1 cellular context compared by ENCODE assay signal in the genomic region with DNA sequence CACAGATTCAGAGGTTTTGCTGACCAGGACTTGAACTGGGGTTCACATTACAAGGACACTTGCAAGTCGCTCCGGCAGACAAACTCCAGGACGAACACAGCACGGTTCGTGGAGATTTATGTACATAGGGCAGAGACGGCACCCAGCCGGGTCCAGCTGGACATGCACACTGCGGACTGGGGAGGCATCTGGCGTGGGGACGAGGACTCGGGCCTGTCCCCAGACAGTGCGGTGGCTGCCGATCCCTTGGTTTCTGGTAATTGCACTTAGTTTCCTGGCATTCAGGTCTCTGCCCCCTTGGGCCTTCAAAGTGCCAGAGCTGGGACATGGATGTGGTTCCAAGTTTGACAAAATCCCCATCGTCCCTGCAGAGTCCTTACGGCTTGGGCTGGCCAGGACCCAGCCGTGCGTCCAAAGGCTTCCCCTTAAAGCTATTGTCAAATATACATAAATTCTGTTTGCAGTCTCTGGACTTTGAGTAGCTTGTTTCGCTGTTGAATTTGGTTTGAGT.
TF ChIP-seq lines count a peak whose summit lies in the region.

No MANE protein-coding gene starts in this region.

TF ChIP-seq in H1, 55 proteins besides CTCF, POLR2A, EP300 and RAD21:
- no peak for TF ChIP-seq TEAD4 (IDR thresholded peaks at IDR 0.05; ENCODE audit: low read depth, low read length)
- TF ChIP-seq ZNF274 (IDR thresholded peaks at IDR 0.05; ENCODE audit: borderline replicate concordance, extremely low read depth, low read length): no peak
- TF ChIP-seq POU5F1 (IDR thresholded peaks at IDR 0.05; ENCODE audit: low read depth, low read length): no peak
- TF ChIP-seq CTBP2 (IDR thresholded peaks at IDR 0.05; ENCODE audit: borderline replicate concordance, insufficient read depth, insufficient read length, low read length): no peak
- no peak for TF ChIP-seq SP1 (IDR thresholded peaks at IDR 0.05; ENCODE audit: low read depth, low read length)
- TF ChIP-seq FOSL1 (IDR thresholded peaks at IDR 0.05; ENCODE audit: insufficient read depth, low read depth, low read length): no peak
- TF ChIP-seq BRCA1 (IDR thresholded peaks at IDR 0.05; ENCODE audit: low read depth, low read length): no peak
- no peak for TF ChIP-seq KDM4A (IDR thresholded peaks at IDR 0.05; ENCODE audit: low read depth, low read length, severe bottlenecking)
- TF ChIP-seq SRF (IDR thresholded peaks at IDR 0.05; ENCODE audit: low read depth, low read length): no peak
- no peak for TF ChIP-seq RNF2 (IDR thresholded peaks at IDR 0.05; ENCODE audit: borderline replicate concordance, low read depth, low read length, missing control alignments, poor library complexity, severe bottlenecking)
- TF ChIP-seq, protein P1, sequence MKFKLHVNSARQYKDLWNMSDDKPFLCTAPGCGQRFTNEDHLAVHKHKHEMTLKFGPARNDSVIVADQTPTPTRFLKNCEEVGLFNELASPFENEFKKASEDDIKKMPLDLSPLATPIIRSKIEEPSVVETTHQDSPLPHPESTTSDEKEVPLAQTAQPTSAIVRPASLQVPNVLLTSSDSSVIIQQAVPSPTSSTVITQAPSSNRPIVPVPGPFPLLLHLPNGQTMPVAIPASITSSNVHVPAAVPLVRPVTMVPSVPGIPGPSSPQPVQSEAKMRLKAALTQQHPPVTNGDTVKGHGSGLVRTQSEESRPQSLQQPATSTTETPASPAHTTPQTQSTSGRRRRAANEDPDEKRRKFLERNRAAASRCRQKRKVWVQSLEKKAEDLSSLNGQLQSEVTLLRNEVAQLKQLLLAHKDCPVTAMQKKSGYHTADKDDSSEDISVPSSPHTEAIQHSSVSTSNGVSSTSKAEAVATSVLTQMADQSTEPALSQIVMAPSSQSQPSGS (IDR thresholded peaks at IDR 0.05; ENCODE audit: low read length): no peak
- TF ChIP-seq, protein P2, sequence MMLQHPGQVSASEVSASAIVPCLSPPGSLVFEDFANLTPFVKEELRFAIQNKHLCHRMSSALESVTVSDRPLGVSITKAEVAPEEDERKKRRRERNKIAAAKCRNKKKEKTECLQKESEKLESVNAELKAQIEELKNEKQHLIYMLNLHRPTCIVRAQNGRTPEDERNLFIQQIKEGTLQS (IDR thresholded peaks at IDR 0.05; ENCODE audit: insufficient read depth, low read depth, low read length): no peak
- no peak for TF ChIP-seq KDM1A (IDR thresholded peaks at IDR 0.05; ENCODE audit: borderline replicate concordance, low read length)
- no peak for TF ChIP-seq CBX5 (IDR thresholded peaks at IDR 0.05; ENCODE audit: low read depth, low read length)
- TF ChIP-seq CHD2 (IDR thresholded peaks at IDR 0.05; ENCODE audit: low read length): no peak
- TF ChIP-seq BACH1 (IDR thresholded peaks at IDR 0.05; ENCODE audit: low read length): no peak
- no peak for TF ChIP-seq NRF1 (IDR thresholded peaks at IDR 0.05; ENCODE audit: low read depth, low read length)
- TF ChIP-seq, protein P3, sequence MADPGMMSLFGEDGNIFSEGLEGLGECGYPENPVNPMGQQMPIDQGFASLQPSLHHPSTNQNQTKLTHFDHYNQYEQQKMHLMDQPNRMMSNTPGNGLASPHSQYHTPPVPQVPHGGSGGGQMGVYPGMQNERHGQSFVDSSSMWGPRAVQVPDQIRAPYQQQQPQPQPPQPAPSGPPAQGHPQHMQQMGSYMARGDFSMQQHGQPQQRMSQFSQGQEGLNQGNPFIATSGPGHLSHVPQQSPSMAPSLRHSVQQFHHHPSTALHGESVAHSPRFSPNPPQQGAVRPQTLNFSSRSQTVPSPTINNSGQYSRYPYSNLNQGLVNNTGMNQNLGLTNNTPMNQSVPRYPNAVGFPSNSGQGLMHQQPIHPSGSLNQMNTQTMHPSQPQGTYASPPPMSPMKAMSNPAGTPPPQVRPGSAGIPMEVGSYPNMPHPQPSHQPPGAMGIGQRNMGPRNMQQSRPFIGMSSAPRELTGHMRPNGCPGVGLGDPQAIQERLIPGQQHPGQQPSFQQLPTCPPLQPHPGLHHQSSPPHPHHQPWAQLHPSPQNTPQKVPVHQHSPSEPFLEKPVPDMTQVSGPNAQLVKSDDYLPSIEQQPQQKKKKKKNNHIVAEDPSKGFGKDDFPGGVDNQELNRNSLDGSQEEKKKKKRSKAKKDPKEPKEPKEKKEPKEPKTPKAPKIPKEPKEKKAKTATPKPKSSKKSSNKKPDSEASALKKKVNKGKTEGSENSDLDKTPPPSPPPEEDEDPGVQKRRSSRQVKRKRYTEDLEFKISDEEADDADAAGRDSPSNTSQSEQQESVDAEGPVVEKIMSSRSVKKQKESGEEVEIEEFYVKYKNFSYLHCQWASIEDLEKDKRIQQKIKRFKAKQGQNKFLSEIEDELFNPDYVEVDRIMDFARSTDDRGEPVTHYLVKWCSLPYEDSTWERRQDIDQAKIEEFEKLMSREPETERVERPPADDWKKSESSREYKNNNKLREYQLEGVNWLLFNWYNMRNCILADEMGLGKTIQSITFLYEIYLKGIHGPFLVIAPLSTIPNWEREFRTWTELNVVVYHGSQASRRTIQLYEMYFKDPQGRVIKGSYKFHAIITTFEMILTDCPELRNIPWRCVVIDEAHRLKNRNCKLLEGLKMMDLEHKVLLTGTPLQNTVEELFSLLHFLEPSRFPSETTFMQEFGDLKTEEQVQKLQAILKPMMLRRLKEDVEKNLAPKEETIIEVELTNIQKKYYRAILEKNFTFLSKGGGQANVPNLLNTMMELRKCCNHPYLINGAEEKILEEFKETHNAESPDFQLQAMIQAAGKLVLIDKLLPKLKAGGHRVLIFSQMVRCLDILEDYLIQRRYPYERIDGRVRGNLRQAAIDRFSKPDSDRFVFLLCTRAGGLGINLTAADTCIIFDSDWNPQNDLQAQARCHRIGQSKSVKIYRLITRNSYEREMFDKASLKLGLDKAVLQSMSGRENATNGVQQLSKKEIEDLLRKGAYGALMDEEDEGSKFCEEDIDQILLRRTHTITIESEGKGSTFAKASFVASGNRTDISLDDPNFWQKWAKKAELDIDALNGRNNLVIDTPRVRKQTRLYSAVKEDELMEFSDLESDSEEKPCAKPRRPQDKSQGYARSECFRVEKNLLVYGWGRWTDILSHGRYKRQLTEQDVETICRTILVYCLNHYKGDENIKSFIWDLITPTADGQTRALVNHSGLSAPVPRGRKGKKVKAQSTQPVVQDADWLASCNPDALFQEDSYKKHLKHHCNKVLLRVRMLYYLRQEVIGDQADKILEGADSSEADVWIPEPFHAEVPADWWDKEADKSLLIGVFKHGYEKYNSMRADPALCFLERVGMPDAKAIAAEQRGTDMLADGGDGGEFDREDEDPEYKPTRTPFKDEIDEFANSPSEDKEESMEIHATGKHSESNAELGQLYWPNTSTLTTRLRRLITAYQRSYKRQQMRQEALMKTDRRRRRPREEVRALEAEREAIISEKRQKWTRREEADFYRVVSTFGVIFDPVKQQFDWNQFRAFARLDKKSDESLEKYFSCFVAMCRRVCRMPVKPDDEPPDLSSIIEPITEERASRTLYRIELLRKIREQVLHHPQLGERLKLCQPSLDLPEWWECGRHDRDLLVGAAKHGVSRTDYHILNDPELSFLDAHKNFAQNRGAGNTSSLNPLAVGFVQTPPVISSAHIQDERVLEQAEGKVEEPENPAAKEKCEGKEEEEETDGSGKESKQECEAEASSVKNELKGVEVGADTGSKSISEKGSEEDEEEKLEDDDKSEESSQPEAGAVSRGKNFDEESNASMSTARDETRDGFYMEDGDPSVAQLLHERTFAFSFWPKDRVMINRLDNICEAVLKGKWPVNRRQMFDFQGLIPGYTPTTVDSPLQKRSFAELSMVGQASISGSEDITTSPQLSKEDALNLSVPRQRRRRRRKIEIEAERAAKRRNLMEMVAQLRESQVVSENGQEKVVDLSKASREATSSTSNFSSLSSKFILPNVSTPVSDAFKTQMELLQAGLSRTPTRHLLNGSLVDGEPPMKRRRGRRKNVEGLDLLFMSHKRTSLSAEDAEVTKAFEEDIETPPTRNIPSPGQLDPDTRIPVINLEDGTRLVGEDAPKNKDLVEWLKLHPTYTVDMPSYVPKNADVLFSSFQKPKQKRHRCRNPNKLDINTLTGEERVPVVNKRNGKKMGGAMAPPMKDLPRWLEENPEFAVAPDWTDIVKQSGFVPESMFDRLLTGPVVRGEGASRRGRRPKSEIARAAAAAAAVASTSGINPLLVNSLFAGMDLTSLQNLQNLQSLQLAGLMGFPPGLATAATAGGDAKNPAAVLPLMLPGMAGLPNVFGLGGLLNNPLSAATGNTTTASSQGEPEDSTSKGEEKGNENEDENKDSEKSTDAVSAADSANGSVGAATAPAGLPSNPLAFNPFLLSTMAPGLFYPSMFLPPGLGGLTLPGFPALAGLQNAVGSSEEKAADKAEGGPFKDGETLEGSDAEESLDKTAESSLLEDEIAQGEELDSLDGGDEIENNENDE (IDR thresholded peaks at IDR 0.05; ENCODE audit: insufficient replicate concordance, low read length): no peak
- no peak for TF ChIP-seq YY1 (IDR thresholded peaks at IDR 0.05; ENCODE audit: low read depth, low read length)
- TF ChIP-seq EZH2 (IDR thresholded peaks at IDR 0.05; ENCODE audit: low read depth, low read length, severe bottlenecking): no peak
